In genomic region chr20:58515240-58516212, GRCh38 we compare ENCODE assay signal across 11 cellular contexts. TPM values are rescaled to one million over a fixed set of nuclear protein-coding genes. Genes with fewer than 3 reads are reported as not detected.
DNase-seq lines count a peak whose midpoint lies in the region; TF ChIP-seq lines count a peak whose summit lies in the region.
"Had no signal": no experiment of that assay in that cellular context is flagged by ENCODE, and none has a peak within 500 bp of the region (broad histone marks: within the 10 kb centered on the region; RNA-seq: fewer than 3 reads in every experiment).

APCDD1L (minus strand) TSS chr20:58515399; CDS start chr20:58514707, 692 bp downstream.

- peak within 1 kb of the TSS; percentile 65 for H3K4me3 Mint-ChIP-seq in endodermal cell
- H3K4me3 Mint-ChIP-seq: CD4-positive, alpha-beta memory T cell had no signal

- no peak within 1 kb of the TSS for H3K9ac ChIP-seq in HUES48 (ENCODE audit: low read depth, low read length)
- H3K9ac ChIP-seq in endodermal cell (ENCODE audit: extremely low read depth, low read length, poor library complexity, severe bottlenecking) = no peak within 1 kb of the TSS
- H3K9ac ChIP-seq: KMS-11 had no signal

- intact Hi-C loops in lower leg skin (cut with DNase I; ENCODE audit: low total_unique reads) = no loop called here

- H3K9me3 ChIP-seq in HUES48 (ENCODE audit: control insufficient read depth, insufficient read depth, low read length) (0 out of 2 replicates have a peak, but pooled peaks cover 3% of the 10 kb centered on the region), endodermal cell (ENCODE audit: control insufficient read depth, low read length) (no peaks in the 10 kb centered on the region)

- no peaks in the 10 kb centered on the region for H3K9me3 Mint-ChIP-seq in endodermal cell
- H3K9me3 Mint-ChIP-seq: CD4-positive, alpha-beta memory T cell had no signal

- H3K4me3 ChIP-seq in HUES48 (ENCODE audit: low read depth, low read length) = peak within 1 kb of the TSS; percentile 66
- peak within 1 kb of the TSS; percentile 73 for H3K4me3 ChIP-seq in endodermal cell (ENCODE audit: low read length)
- H3K4me3 ChIP-seq in lower leg skin (ENCODE audit: low read depth, poor library complexity, severe bottlenecking) = peak within 1 kb of the TSS; percentile 0

- H3K36me3 Mint-ChIP-seq in endodermal cell (ENCODE audit: low read depth) = no peaks in the 10 kb centered on the region
- H3K36me3 Mint-ChIP-seq: CD4-positive, alpha-beta memory T cell had no signal

- TF ChIP-seq POLR2A in lower leg skin (IDR thresholded peaks at IDR 0.05) = no peak

- peaks cover 14% of the 10 kb centered on the region for H3K4me1 ChIP-seq in HUES48 (ENCODE audit: control insufficient read depth, insufficient read depth, low read length)
- H3K4me1 ChIP-seq in endodermal cell (ENCODE audit: control insufficient read depth, insufficient read depth, low read length) = peaks cover 3% of the 10 kb centered on the region

- H3K36me3 ChIP-seq in HUES48 (ENCODE audit: control insufficient read depth, insufficient read depth, low read length) (no peaks in the 10 kb centered on the region), endodermal cell (ENCODE audit: control insufficient read depth, insufficient read depth, low read length) (no peaks in the 10 kb centered on the region)

- peak within 1 kb of the TSS; percentile 48 for H3K27ac Mint-ChIP-seq in endodermal cell
- H3K27ac Mint-ChIP-seq: CD4-positive, alpha-beta memory T cell had no signal

- DNase-seq in A172 (ENCODE audit: low spot score) (peak; percentile 62), endodermal cell (peak; percentile 84), lower leg skin (ENCODE audit: low spot score in 2 of 2) (peak in 1 of 2 donors; percentile 82), DMS53 treated with DMSO at 0.1 percent for 48 hours (lab: John Stamatoyannopoulos, UW; ENCODE audit: unreplicated experiment) (no peak), COLO668 (lab: John Stamatoyannopoulos, UW; ENCODE audit: unreplicated experiment) (no peak), G401 (ENCODE audit: low spot score) (no peak)
- DNase-seq in stimulated activated naive CD4-positive, alpha-beta T cell treated with Interleukin-2 at 50 U/mL for 16 hours (lab: John Stamatoyannopoulos, UW) = no peak
- DNase-seq: CD4-positive, alpha-beta memory T cell; RPMI8226 had no signal

- H3K27ac ChIP-seq in HUES48 (ENCODE audit: low read depth, low read length) (no peak within 1 kb of the TSS), endodermal cell (ENCODE audit: low read depth, low read length) (no peak within 1 kb of the TSS)
- H3K27ac ChIP-seq: KMS-11 had no signal

- H3K27me3 ChIP-seq in HUES48 (ENCODE audit: control insufficient read depth, insufficient read depth, low read length) (peaks cover 46% of the 10 kb centered on the region), endodermal cell (ENCODE audit: control insufficient read depth, insufficient read depth, low read length, poor library complexity, severe bottlenecking) (peaks cover 47% of the 10 kb centered on the region)

- TF ChIP-seq CTCF in endodermal cell (conservative IDR thresholded peaks at IDR 0.05) (no peak), lower leg skin (IDR thresholded peaks at IDR 0.05) (no peak)

- WGBS in endodermal cell (ENCODE audit: insufficient coverage in 1 of 2, insufficient read length in 1 of 2), 2 experiments = 33 to 48% methylated on average over 13 to 26 of the region's 28 CpGs
- WGBS in lower leg skin, 2 donors = 18% methylated on average over 23 to 27 of the region's 28 CpGs

- peaks cover 35% of the 10 kb centered on the region for H3K4me1 Mint-ChIP-seq in endodermal cell
- H3K4me1 Mint-ChIP-seq: CD4-positive, alpha-beta memory T cell had no signal

- in situ Hi-C loops in G401 (cut with HindIII; ENCODE audit: low sequenced_read_pairs) = no loop called here

- peaks cover 54% of the 10 kb centered on the region for H3K27me3 Mint-ChIP-seq in endodermal cell (ENCODE audit: insufficient read depth)

RNA-seq across cellular contexts. Expression of gene APCDD1L, which starts in this region (rescaled TPM):
- total RNA-seq in A172 (2014; rRNA removed; shearing (Covaris generic)) = 0.78 and 2.4 TPM in 2 replicates
- total RNA-seq in endodermal cell = 1 to 10 TPM; 6.4 TPM
- polyA plus RNA-seq in endodermal cell (2013, experiment 1 of 2) = 0.78 TPM
- polyA plus RNA-seq in endodermal cell (2013, experiment 2 of 2) = 1.1 TPM
- total RNA-seq in lower leg skin = 1 to 10 TPM in 3 of 4 donors, under 1 TPM in 1; 0.49 to 2.4 (median 1.4) TPM
- not detected in 2 replicates for total RNA-seq in G401 (2014; rRNA removed; shearing (Covaris generic))
- total RNA-seq: CD4-positive, alpha-beta memory T cell had no signal

Comparison
In these comparisons a context has a peak if more than half of its experiments do, and no peak if none do; other contexts are left out.
1. DNase-seq: peak in A172 (single experiment) and endodermal cell (single experiment); none in DMS53 treated with DMSO at 0.1 percent for 48 hours (single experiment), COLO668 (single experiment), stimulated activated naive CD4-positive, alpha-beta T cell treated with Interleukin-2 at 50 U/mL for 16 hours (single experiment) and G401 (single experiment).
2. H3K4me3 ChIP-seq: peak in every context shown above with its lines; median percentile 73 in endodermal cell; 66 in HUES48; 0 in lower leg skin.